Comparison of ENCODE assay signal across 10 cellular contexts in genomic region chr10:101063548-101064414, GRCh38. TPM values are rescaled to one million over a fixed set of nuclear protein-coding genes. Genes with fewer than 3 reads are reported as not detected.
DNase-seq lines count a peak whose midpoint lies in the region; ATAC-seq and TF ChIP-seq lines count a peak whose summit lies in the region.
"Had no signal": no experiment of that assay in that cellular context is flagged by ENCODE, and none has a peak within 500 bp of the region (broad histone marks: within the 10 kb centered on the region; RNA-seq: fewer than 3 reads in every experiment).

No MANE protein-coding gene starts in this region.

- H3K9me3 ChIP-seq in CD8-positive, alpha-beta memory T cell (ENCODE audit: low read length) = no peaks in the 10 kb centered on the region
- no peaks in the 10 kb centered on the region for H3K9me3 ChIP-seq in adipocyte (ENCODE audit: control insufficient read depth, low read length)
- H3K9me3 ChIP-seq in neuronal stem cell (replicated peaks in 1 of 2; ENCODE audit: control insufficient read depth in 2 of 2, insufficient read depth in 1 of 2, low read depth in 1 of 2, low read length in 2 of 2) = no peaks in the 10 kb centered on the region
- H3K9me3 ChIP-seq: SK-N-SH had no signal

- no peak overlapping the region for H3K4ac ChIP-seq in neuronal stem cell (ENCODE audit: low read length)

- no peak overlapping the region for H2BK5ac ChIP-seq in neuronal stem cell (ENCODE audit: low read length)

- H4K8ac ChIP-seq in neuronal stem cell (ENCODE audit: low read depth, low read length) = no peak overlapping the region

- no peak overlapping the region for H3K14ac ChIP-seq in neuronal stem cell (ENCODE audit: low read length)

- peak overlapping the region; percentile 53 for H3K23ac ChIP-seq in neuronal stem cell (ENCODE audit: low read depth, low read length, poor library complexity)

- H3K27me3 ChIP-seq in CD8-positive, alpha-beta memory T cell (ENCODE audit: insufficient read depth, low read length, poor library complexity, severe bottlenecking) = peaks cover 46% of the 10 kb centered on the region
- H3K27me3 ChIP-seq in adipocyte (replicated peaks; ENCODE audit: control insufficient read depth, insufficient read depth, low read length) (no peaks in the 10 kb centered on the region), neuronal stem cell (ENCODE audit: control insufficient read depth in 3 of 3, insufficient read depth in 3 of 3, low read depth in 1 of 3, low read length in 3 of 3) (peaks cover 20 to 54% (median 36%) of the 10 kb centered on the region in 3 experiments)

- H3K79me1 ChIP-seq in neuronal stem cell (ENCODE audit: low read depth, low read length) = no peaks in the 10 kb centered on the region

- H3K27ac ChIP-seq in CD8-positive, alpha-beta memory T cell (ENCODE audit: low read depth, low read length) = peak overlapping the region; percentile 77
- H3K27ac ChIP-seq in neuronal stem cell (replicated peaks; ENCODE audit: low read length) = no peak overlapping the region

- DNase-seq in CD8-positive, alpha-beta memory T cell = no peak
- no peak for DNase-seq in adipocyte (ENCODE audit: low read depth)
- DNase-seq in neuronal stem cell (ENCODE audit: low spot score) = no peak
- DNase-seq in GM20000 (ENCODE audit: low spot score) = no peak
- DNase-seq in stimulated activated CD4-positive, alpha-beta T cell treated with anti-CD3 and anti-CD28 coated beads, Interleukin-1b, Interleukin-23, amount 100 ng/mL, for 48 hours = no peak
- no peak for DNase-seq in SKM-1 (lab: John Stamatoyannopoulos, UW; ENCODE audit: unreplicated experiment)
- DNase-seq: NCI-H2107, SK-N-SH had no signal

- H3K4me3 Mint-ChIP-seq in CD8-positive, alpha-beta memory T cell = peak overlapping the region in 4 of 7 donors; percentile 44 to 71 (median 66)
- H3K4me3 Mint-ChIP-seq in IgD-negative memory B cell = peak overlapping the region; percentile 30 to 96 (median 65)

- H3K9me3 Mint-ChIP-seq in CD8-positive, alpha-beta memory T cell = peaks cover 0 to 2% (median 0%) of the 10 kb centered on the region in 5 donors
- H3K9me3 Mint-ChIP-seq in IgD-negative memory B cell = no peaks in the 10 kb centered on the region

- H2BK12ac ChIP-seq in neuronal stem cell (ENCODE audit: low read length) = no peak overlapping the region

- peak overlapping the region; percentile 56 for H3K18ac ChIP-seq in neuronal stem cell (ENCODE audit: low read length)

- no peak overlapping the region for H4K91ac ChIP-seq in neuronal stem cell (ENCODE audit: low read depth, low read length, poor library complexity)

- H3K4me3 ChIP-seq in CD8-positive, alpha-beta memory T cell (ENCODE audit: low read length) = no peak overlapping the region
- H3K4me3 ChIP-seq in adipocyte (ENCODE audit: low read length) (peak overlapping the region; percentile 94), neuronal stem cell (ENCODE audit: low read length in 2 of 2) (peak overlapping the region in 1 of 2 donors; percentile 7)

- H3K9ac ChIP-seq in adipocyte (ENCODE audit: low read length) (peak overlapping the region; percentile 96), neuronal stem cell (ENCODE audit: low read depth, low read length, poor library complexity) (peak overlapping the region; percentile 45)
- H3K9ac ChIP-seq: SK-N-SH had no signal

- no peak overlapping the region for H2BK15ac ChIP-seq in neuronal stem cell (ENCODE audit: low read length)

- H3K36me3 ChIP-seq in CD8-positive, alpha-beta memory T cell (ENCODE audit: insufficient read depth, low read length) = no peaks in the 10 kb centered on the region
- H3K36me3 ChIP-seq in adipocyte (ENCODE audit: control insufficient read depth, insufficient read depth, low read length, severe bottlenecking) = no peaks in the 10 kb centered on the region
- H3K36me3 ChIP-seq in neuronal stem cell (replicated peaks in 1 of 2; ENCODE audit: control insufficient read depth in 2 of 2, insufficient read depth in 2 of 2, low read length in 2 of 2) = no peaks in the 10 kb centered on the region

- H3K36me3 Mint-ChIP-seq in CD8-positive, alpha-beta memory T cell = peaks cover 0 to 4% (median 0%) of the 10 kb centered on the region in 3 donors
- no peaks in the 10 kb centered on the region for H3K36me3 Mint-ChIP-seq in IgD-negative memory B cell

- POLR2A ChIA-PET in CD8-positive, alpha-beta memory T cell (lab: Charles Lee) = interaction anchor here (1.1 kb wide), 1 partner anchor 21 kb away, joined by 3 read pairs; no protein-coding TSS in a partner anchor

- H2AK5ac ChIP-seq in neuronal stem cell (ENCODE audit: low read depth, low read length) = no peak overlapping the region

- H3K27ac Mint-ChIP-seq in CD8-positive, alpha-beta memory T cell = peak overlapping the region in 2 of 8 donors; percentile 24 to 39
- H3K27ac Mint-ChIP-seq in IgD-negative memory B cell = peak overlapping the region in 1 of 3 donors; percentile 65

- H3K4me2 ChIP-seq in neuronal stem cell (ENCODE audit: insufficient read depth, low read length, poor library complexity, severe bottlenecking) = peak overlapping the region; percentile 43

- no peak overlapping the region for H2BK120ac ChIP-seq in neuronal stem cell (ENCODE audit: low read depth, low read length)

- TF ChIP-seq CTCF in GM20000 (IDR thresholded peaks at IDR 0.05; ENCODE audit: extremely low read depth, missing control alignments) = no peak

- CTCF ChIA-PET in CD8-positive, alpha-beta memory T cell (lab: Charles Lee) = interaction anchor here (0.6 to 19.6 kb wide), 7 partner anchors 10 to 66 kb away, joined by 3 to 258 read pairs (median 6); partner anchors contain the start of genes PDZD7 and SFXN3

- H3K4me1 ChIP-seq in CD8-positive, alpha-beta memory T cell (ENCODE audit: insufficient read depth, low read length) = peaks cover 39% of the 10 kb centered on the region
- peaks cover 58% of the 10 kb centered on the region for H3K4me1 ChIP-seq in adipocyte (ENCODE audit: control insufficient read depth, insufficient read depth, low read length)
- H3K4me1 ChIP-seq in neuronal stem cell (ENCODE audit: control insufficient read depth in 2 of 2, insufficient read depth in 1 of 2, low read depth in 1 of 2, low read length in 2 of 2) = peaks cover 32 to 38% of the 10 kb centered on the region in 2 donors

- H2AFZ ChIP-seq in neuronal stem cell (ENCODE audit: low read length) = peak overlapping the region; percentile 71

- ATAC-seq in GM18867 (IDR thresholded peaks at IDR 0.05; ENCODE audit: unreplicated experiment) = no peak

- no CpG with 5 or more reads among the region's 15 CpGs for WGBS in neuronal stem cell (ENCODE audit: extremely low coverage in 2 of 2, insufficient read length in 2 of 2, insufficient replicate concordance in 1 of 2), 2 donors

- peaks cover 38 to 40% of the 10 kb centered on the region in 2 donors for H3K27me3 Mint-ChIP-seq in CD8-positive, alpha-beta memory T cell
- H3K27me3 Mint-ChIP-seq in IgD-negative memory B cell = peaks cover 19% of the 10 kb centered on the region

- peaks cover 25 to 56% (median 32%) of the 10 kb centered on the region in 3 donors for H3K4me1 Mint-ChIP-seq in CD8-positive, alpha-beta memory T cell
- H3K4me1 Mint-ChIP-seq in IgD-negative memory B cell = peaks cover 18 to 29% (median 26%) of the 10 kb centered on the region in 3 donors

RNA-seq across cellular contexts. Expression of gene KAZALD1, which starts 2.0 kb away (rescaled TPM):
- under 1 TPM; 0.18 to 0.20 TPM for total RNA-seq in CD8-positive, alpha-beta memory T cell
- polyA plus RNA-seq in CD8-positive, alpha-beta memory T cell = not detected
- polyA plus RNA-seq in IgD-negative memory B cell = not detected
- 3.0 TPM for polyA plus RNA-seq in neuronal stem cell (2013, experiment 1 of 2)
- 2.4 TPM for polyA plus RNA-seq in neuronal stem cell (2013, experiment 2 of 2)

RNA-seq across cellular contexts. Expression of gene SFXN3, which starts 32.7 kb away (rescaled TPM):
- 10 to 100 TPM; 25.2 to 26.5 TPM for total RNA-seq in CD8-positive, alpha-beta memory T cell
- 17.6 TPM for polyA plus RNA-seq in CD8-positive, alpha-beta memory T cell
- polyA plus RNA-seq in IgD-negative memory B cell = 7.4 TPM
- 0.06 TPM for polyA plus RNA-seq in neuronal stem cell (2013, experiment 1 of 2)
- 0.11 TPM for polyA plus RNA-seq in neuronal stem cell (2013, experiment 2 of 2)

RNA-seq across cellular contexts. Expression of gene PDZD7, which starts 32.9 kb away (rescaled TPM):
- total RNA-seq in CD8-positive, alpha-beta memory T cell = under 1 TPM; 0.31 to 0.33 TPM
- 0.23 TPM for polyA plus RNA-seq in CD8-positive, alpha-beta memory T cell
- not detected for polyA plus RNA-seq in IgD-negative memory B cell
- polyA plus RNA-seq in neuronal stem cell (2013, experiment 1 of 2) = 0.29 TPM
- 0.33 TPM for polyA plus RNA-seq in neuronal stem cell (2013, experiment 2 of 2)
